Comparison of ENCODE assay signal across 20 cellular contexts in the genomic region with DNA sequence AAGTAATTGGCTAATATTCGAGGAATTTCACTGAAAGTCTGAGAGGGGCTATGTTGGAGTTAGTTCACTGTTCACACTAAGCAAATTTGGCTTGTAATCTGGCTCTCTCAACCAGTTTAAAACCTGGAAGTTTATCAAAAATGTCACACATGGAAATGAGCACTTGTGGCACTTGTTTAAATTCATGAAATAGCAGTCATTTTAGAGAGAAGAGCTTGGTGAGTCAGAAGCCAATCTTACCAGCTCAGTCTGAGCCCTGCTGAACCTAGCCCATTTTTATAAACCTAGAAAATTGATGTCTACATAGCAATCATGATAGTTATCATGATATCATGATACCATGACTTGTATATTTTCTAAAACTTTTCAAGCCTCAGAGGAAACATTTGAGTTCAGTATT.
DNase-seq lines count a peak whose midpoint lies in the region; ATAC-seq and TF ChIP-seq lines count a peak whose summit lies in the region.
"Had no signal": no experiment of that assay in that cellular context is flagged by ENCODE, and none has a peak within 500 bp of the region (broad histone marks: within the 10 kb centered on the region; RNA-seq: fewer than 3 reads in every experiment).

No MANE protein-coding gene starts in this region.

- H3K4me1 Mint-ChIP-seq in HFFc6 (ENCODE audit: low read depth) = peaks cover 44% of the 10 kb centered on the region
- H3K4me1 Mint-ChIP-seq: activated B cell treated with CpG ODN at 0.5 μM for 24 hours had no signal

- DNase-seq in A673 (ENCODE audit: low spot score) (peak; percentile 34), HFFc6 (peak; percentile 68), cardiac fibroblast (ENCODE audit: low read depth in 2 of 2) (peak; percentile 23 to 47), left lung (no peak), pons (ENCODE audit: low spot score) (no peak), NCI-H2227 (lab: John Stamatoyannopoulos, UW; ENCODE audit: unreplicated experiment) (no peak), omental fat pad (ENCODE audit: low spot score) (no peak)
- DNase-seq in activated CD4-positive, alpha-beta T cell treated with anti-CD3 and anti-CD28 coated beads, Interleukin-2, amount 50 U/mL, for 48 hours = no peak
- DNase-seq: 8988T; activated B cell treated with CpG ODN at 0.5 μM for 24 hours; activated CD8-positive, alpha-beta memory T cell treated with anti-CD3 and anti-CD28 coated beads for 24 hours; left cardiac atrium; mucosa of descending colon; NCI-H1417 treated with DMSO at 0.1 percent for 48 hours had no signal

- CTCF ChIA-PET in A673 (lab: Charles Lee) = no interaction called here

- H3K27ac Mint-ChIP-seq in HFFc6 = no peak overlapping the region
- H3K27ac Mint-ChIP-seq: activated B cell treated with CpG ODN at 0.5 μM for 24 hours; activated T-helper 2 cell treated with anti-CD3 and anti-CD28 coated beads, Interferon-gamma antibody, Interleukin-2, Interleukin-4, amounts not matched to agents 10 μg/mL and 5 μg/mL and 100 μg/mL, durations not matched to agents 14 hours and 24 hours and 36 hours; T-helper 1 cell treated with Interleukin-12 subunit alpha and Interleukin-12 subunit beta and Interleukin-4 antibody, amounts not matched to agents 30 μg/mL and 1 μg/mL, for 36 hours had no signal

- no peaks in the 10 kb centered on the region for H3K36me3 ChIP-seq in A673 (ENCODE audit: insufficient read depth, low read length, poor library complexity, severe bottlenecking)
- H3K36me3 ChIP-seq in left lung = no peaks in the 10 kb centered on the region
- H3K36me3 ChIP-seq: tibial nerve had no signal

- H3K4me1 ChIP-seq in A673 (ENCODE audit: insufficient read depth, low read length, poor library complexity, severe bottlenecking) = no peaks in the 10 kb centered on the region
- H3K4me1 ChIP-seq in left lung = no peaks in the 10 kb centered on the region

- H3K9me3 ChIP-seq in A673 (ENCODE audit: low read depth, low read length, poor library complexity, severe bottlenecking) (no peaks in the 10 kb centered on the region), left lung (no peaks in the 10 kb centered on the region)
- H3K9me3 ChIP-seq: mucosa of descending colon, tibial nerve had no signal

- H3K4me3 ChIP-seq in A673 (ENCODE audit: low read depth, low read length, poor library complexity, severe bottlenecking) (no peak overlapping the region), cardiac fibroblast (replicated peaks in 1 of 2; ENCODE audit: low read depth in 2 of 2, low read length in 2 of 2) (no peak overlapping the region), left lung (no peak overlapping the region)
- H3K4me3 ChIP-seq: coronary artery, hepatocyte, mucosa of descending colon, smooth muscle cell, tibial nerve had no signal

- intact Hi-C loops in A673 (cut with micrococcal nuclease; ENCODE audit: unreplicated experiment) = no loop called here
- intact Hi-C loops in left lung (cut with DNase I) = no loop called here

- H3K4me3 Mint-ChIP-seq in HFFc6 = no peak overlapping the region
- H3K4me3 Mint-ChIP-seq: activated B cell treated with CpG ODN at 0.5 μM for 24 hours; T-helper 1 cell treated with Interleukin-12 subunit alpha and Interleukin-12 subunit beta and Interleukin-4 antibody, amounts not matched to agents 30 μg/mL and 1 μg/mL, for 36 hours had no signal

- H3K9me3 Mint-ChIP-seq in HFFc6 = no peaks in the 10 kb centered on the region
- H3K9me3 Mint-ChIP-seq: activated B cell treated with CpG ODN at 0.5 μM for 24 hours; activated T-helper 2 cell treated with anti-CD3 and anti-CD28 coated beads, Interferon-gamma antibody, Interleukin-2, Interleukin-4, amounts not matched to agents 10 μg/mL and 5 μg/mL and 100 μg/mL, durations not matched to agents 14 hours and 24 hours and 36 hours; T-helper 1 cell treated with Interleukin-12 subunit alpha and Interleukin-12 subunit beta and Interleukin-4 antibody, amounts not matched to agents 30 μg/mL and 1 μg/mL, for 36 hours had no signal

- no TSS peak for BruUV-seq in A673 (replicated peaks; lab: Mats Ljungman, UMichigan)

- no peaks in the 10 kb centered on the region for H3K36me3 Mint-ChIP-seq in HFFc6 (ENCODE audit: low read depth)

- POLR2A ChIA-PET in A673 (lab: Charles Lee; ENCODE audit: low non-redundant PET) = no interaction called here

- H3K27ac ChIP-seq in A673 (ENCODE audit: low read depth, low read length, poor library complexity, severe bottlenecking) = no peak overlapping the region
- peak overlapping the region in 1 of 2 donors; percentile 8 for H3K27ac ChIP-seq in left lung
- H3K27ac ChIP-seq: coronary artery, hepatocyte, tibial nerve had no signal

- H3K27me3 ChIP-seq in A673 (replicated peaks; ENCODE audit: insufficient read depth, low read depth, low read length, poor library complexity) (no peaks in the 10 kb centered on the region), left lung (no peaks in the 10 kb centered on the region)
- H3K27me3 ChIP-seq: hepatocyte, tibial nerve had no signal

- ATAC-seq in left lung = peak; percentile 89
- ATAC-seq in omental fat pad (ENCODE audit: low FRiP score) = no peak
- ATAC-seq: left cardiac atrium, mucosa of descending colon had no signal

- TF ChIP-seq CTCF in A673 (conservative IDR thresholded peaks at IDR 0.05; ENCODE audit: low read depth, low read length) (no peak), HFFc6 (IDR thresholded peaks at IDR 0.05) (no peak), cardiac fibroblast (IDR thresholded peaks at IDR 0.05; ENCODE audit: low read depth, low read length) (no peak), left lung (IDR thresholded peaks at IDR 0.05) (no peak), omental fat pad (IDR thresholded peaks at IDR 0.05) (no peak)

- H3K27me3 Mint-ChIP-seq in HFFc6 (ENCODE audit: insufficient read depth) = peaks cover 2% of the 10 kb centered on the region; the same call in 1 of the 2 replicates

Comparison
In these comparisons a context has a peak if more than half of its experiments do, and no peak if none do; other contexts are left out.
1. DNase-seq: peak in A673 (single experiment), HFFc6 (single experiment) and cardiac fibroblast (2 of 2); none in left lung (0 of 2), pons (single experiment), NCI-H2227 (single experiment), activated CD4-positive, alpha-beta T cell treated with anti-CD3 and anti-CD28 coated beads, Interleukin-2, amount 50 U/mL, for 48 hours (0 of 2) and omental fat pad (single experiment).